ENCODE assay signal across 11 cellular contexts in genomic region chr1:222926566-222926965, GRCh38.
A peak's percentile ranks its signal among the peaks of the same experiment; 100 is the strongest.
DNase-seq lines count a peak whose midpoint lies in the region; ATAC-seq, FAIRE-seq and TF ChIP-seq lines count a peak whose summit lies in the region.
"Had no signal": no experiment of that assay in that cellular context is flagged by ENCODE, and none has a peak within 500 bp of the region (broad histone marks: within the 10 kb centered on the region; RNA-seq: fewer than 3 reads in every experiment).

No MANE protein-coding gene starts in this region.

- H3K27me3 ChIP-seq in SJSA1 (replicated peaks) (no peaks in the 10 kb centered on the region), BE2C (no peaks in the 10 kb centered on the region; the same call in none of the 2 replicates)
- H3K27me3 ChIP-seq: uterus had no signal

- FAIRE-seq in A549 (lab: Jason Lieb, UNC) = no peak

- DNase-seq in A549 (ENCODE audit: low read depth in 1 of 2, low spot score in 1 of 2) (no peak), SJSA1 (ENCODE audit: low read depth in 1 of 2, low spot score in 2 of 2) (peak; percentile 61 to 70), glutamatergic neuron (no peak), BE2C (no peak), epidermal melanocyte (ENCODE audit: insufficient read length, low spot score) (no peak), LoVo (ENCODE audit: low spot score) (no peak)
- DNase-seq in effector memory CD8-positive, alpha-beta T cell = no peak
- DNase-seq: Kasumi-1, PC-9, uterus had no signal

- no peak overlapping the region for H3K4me3 Mint-ChIP-seq in glutamatergic neuron (ENCODE audit: unreplicated experiment)
- H3K4me3 Mint-ChIP-seq in effector memory CD8-positive, alpha-beta T cell = no peak overlapping the region

- no peak for TF ChIP-seq EP300 in A549 (IDR thresholded peaks at IDR 0.05)

- no peak for TF ChIP-seq POLR2A in A549 (IDR thresholded peaks at IDR 0.05; ENCODE audit: low read length)

- no peak for ATAC-seq in A549
- no peak for ATAC-seq in effector memory CD8-positive, alpha-beta T cell (replicated peaks)

- H3K9me3 Mint-ChIP-seq in glutamatergic neuron (ENCODE audit: unreplicated experiment) = peaks cover 3% of the 10 kb centered on the region
- no peaks in the 10 kb centered on the region for H3K9me3 Mint-ChIP-seq in effector memory CD8-positive, alpha-beta T cell

- no peaks in the 10 kb centered on the region for H3K36me3 ChIP-seq in HEK293 (ENCODE audit: control insufficient read depth in 2 of 2, insufficient read depth in 1 of 2, low read length in 2 of 2)
- no peaks in the 10 kb centered on the region for H3K36me3 ChIP-seq in SJSA1
- H3K36me3 ChIP-seq in BE2C = no peaks in the 10 kb centered on the region
- H3K36me3 ChIP-seq: uterus had no signal

- no peak overlapping the region for H3K4me2 ChIP-seq in A549
- H3K4me2 ChIP-seq: PC-9 had no signal

- no peak overlapping the region for H3K4me3 ChIP-seq in A549
- H3K4me3 ChIP-seq in HEK293 (ENCODE audit: low read depth, low read length) = no peak overlapping the region
- no peak overlapping the region for H3K4me3 ChIP-seq in SJSA1
- no peak overlapping the region for H3K4me3 ChIP-seq in BE2C (ENCODE audit: low read depth, low read length)
- H3K4me3 ChIP-seq: PC-9, uterus had no signal

- WGBS in A549 (ENCODE audit: missing lambda C conversion rate) = 78% methylated on average over 6 of the region's 6 CpGs

- H3K36me3 Mint-ChIP-seq in glutamatergic neuron (ENCODE audit: unreplicated experiment) = no peaks in the 10 kb centered on the region
- H3K36me3 Mint-ChIP-seq in effector memory CD8-positive, alpha-beta T cell (ENCODE audit: insufficient read depth) = no peaks in the 10 kb centered on the region

- TF ChIP-seq RAD21 in A549 (conservative IDR thresholded peaks at IDR 0.05 in 1 of 2, IDR thresholded peaks at IDR 0.05 in 1 of 2) = no peak

- TF ChIP-seq CTCF in A549 (IDR thresholded peaks at IDR 0.05) (no peak), HEK293 (tag by site-specific recombination; IDR thresholded peaks at IDR 0.05) (no peak), glutamatergic neuron (IDR thresholded peaks at IDR 0.05; ENCODE audit: partially characterized antibody, unreplicated experiment) (no peak), BE2C (IDR thresholded peaks at IDR 0.05; ENCODE audit: low read depth, low read length) (no peak)

- H3K4me1 ChIP-seq in A549 = no peaks in the 10 kb centered on the region
- H3K4me1 ChIP-seq in HEK293 (ENCODE audit: control insufficient read depth, insufficient read depth, low read length) = peaks cover 22% of the 10 kb centered on the region; the same call in 1 of the 2 replicates
- H3K4me1 ChIP-seq in SJSA1 (replicated peaks) = peaks cover 13% of the 10 kb centered on the region
- no peaks in the 10 kb centered on the region for H3K4me1 ChIP-seq in BE2C

- CTCF ChIA-PET in A549 (lab: Yijun Ruan, JAX) (no interaction called here), HEK293 (lab: Yijun Ruan, JAX) (no interaction called here)

- POLR2A ChIA-PET in A549 (lab: Yijun Ruan, JAX) = no interaction called here
- POLR2A ChIA-PET in HEK293 (lab: Yijun Ruan, JAX) = interaction anchor here (0.6 kb wide), 1 partner anchor 345 kb away, joined by 3 read pairs; no protein-coding TSS in a partner anchor

- H3K27me3 Mint-ChIP-seq in glutamatergic neuron (ENCODE audit: unreplicated experiment) = peaks cover 4% of the 10 kb centered on the region
- no peaks in the 10 kb centered on the region for H3K27me3 Mint-ChIP-seq in effector memory CD8-positive, alpha-beta T cell

- peak overlapping the region; percentile 25 for H3K27ac Mint-ChIP-seq in glutamatergic neuron (ENCODE audit: unreplicated experiment)
- no peak overlapping the region for H3K27ac Mint-ChIP-seq in effector memory CD8-positive, alpha-beta T cell

- peaks cover 39% of the 10 kb centered on the region for H3K4me1 Mint-ChIP-seq in glutamatergic neuron (ENCODE audit: low read depth, unreplicated experiment)
- no peaks in the 10 kb centered on the region for H3K4me1 Mint-ChIP-seq in effector memory CD8-positive, alpha-beta T cell (ENCODE audit: low read depth in 2 of 2)

- H3K27ac ChIP-seq in A549 (no peak overlapping the region), HEK293 (ENCODE audit: extremely low read depth, low read depth, low read length) (no peak overlapping the region), SJSA1 (no peak overlapping the region)
- H3K27ac ChIP-seq: PC-9, uterus had no signal

- H3K9me3 ChIP-seq in A549 (no peaks in the 10 kb centered on the region), HEK293 (ENCODE audit: control insufficient read depth, insufficient read depth, low read depth, low read length) (no peaks in the 10 kb centered on the region), SJSA1 (replicated peaks) (no peaks in the 10 kb centered on the region), BE2C (no peaks in the 10 kb centered on the region)
- H3K9me3 ChIP-seq: uterus had no signal

TF ChIP-seq in A549, 52 proteins besides CTCF, POLR2A, EP300 and RAD21:
- TF ChIP-seq ATOH8 (CRISPR knock-in tag; IDR thresholded peaks at IDR 0.05; ENCODE audit: low read depth) = no peak
- TF ChIP-seq MAFK (IDR thresholded peaks at IDR 0.05; ENCODE audit: partially characterized antibody) = peak; percentile 27
- TF ChIP-seq ZNF302 (CRISPR knock-in tag; IDR thresholded peaks at IDR 0.05) = no peak
- no peak for TF ChIP-seq RNF2 (IDR thresholded peaks at IDR 0.05; ENCODE audit: borderline replicate concordance, low read depth)
- TF ChIP-seq TFCP2L1 (CRISPR knock-in tag; IDR thresholded peaks at IDR 0.05) = no peak

TF ChIP-seq in HEK293, 187 proteins besides CTCF, POLR2A, EP300 and RAD21:
- peak; percentile 83 for TF ChIP-seq FEZF1 (tag by site-specific recombination; IDR thresholded peaks at IDR 0.05)
- no peak for TF ChIP-seq KLF17 (tag by site-specific recombination; IDR thresholded peaks at IDR 0.05)
- no peak for TF ChIP-seq ZNF221 (tag by site-specific recombination; IDR thresholded peaks at IDR 0.05; ENCODE audit: borderline replicate concordance)
- no peak for TF ChIP-seq ZEB2 (tag by site-specific recombination; IDR thresholded peaks at IDR 0.05)
- no peak for TF ChIP-seq ZNF610 (tag by site-specific recombination; IDR thresholded peaks at IDR 0.05; ENCODE audit: borderline replicate concordance)

Comparison
In these comparisons a context has a peak if more than half of its experiments do, and no peak if none do; other contexts are left out.
1. DNase-seq: peak in SJSA1 (2 of 2); none in A549 (0 of 2), glutamatergic neuron (single experiment), BE2C (single experiment), effector memory CD8-positive, alpha-beta T cell (0 of 3), epidermal melanocyte (single experiment) and LoVo (single experiment).